In the genomic region with DNA sequence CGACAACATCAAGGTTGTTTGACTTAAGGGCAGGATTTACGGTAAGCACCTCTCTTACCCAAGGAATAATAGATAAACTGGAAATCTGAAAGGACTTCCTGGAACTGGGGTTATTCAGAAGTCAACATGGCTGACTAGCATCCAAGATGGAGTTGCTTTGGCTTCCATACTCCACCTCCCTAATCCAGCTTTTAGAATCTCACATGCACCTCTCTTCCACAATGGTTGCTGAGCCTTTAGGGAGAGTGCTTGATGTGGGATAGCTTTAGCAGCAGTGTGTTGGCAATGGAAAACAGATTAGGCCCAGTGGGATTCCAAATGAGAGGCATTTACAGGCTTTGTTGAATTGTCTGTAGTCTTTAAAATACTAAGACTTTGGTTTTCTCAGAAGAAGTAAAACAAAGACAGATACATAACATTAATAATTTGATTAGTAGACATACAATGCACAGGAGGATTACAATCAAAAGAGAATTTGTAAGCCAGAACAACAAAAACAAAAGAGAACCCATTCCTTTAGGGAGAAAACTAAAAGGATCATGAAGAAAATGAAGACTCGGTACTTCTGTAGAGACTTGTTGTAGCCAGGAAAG, we compare ENCODE assay signal across 2 cellular contexts.
TF ChIP-seq lines count a peak whose summit lies in the region.

No MANE protein-coding gene starts in this region.

TF ChIP-seq in WTC11, 78 proteins besides CTCF, POLR2A, EP300 and RAD21:
- no peak for TF ChIP-seq NR3C1 (CRISPR knock-in tag; conservative IDR thresholded peaks at IDR 0.05; ENCODE audit: low read depth)
- TF ChIP-seq ZNF423 (CRISPR knock-in tag; IDR thresholded peaks at IDR 0.05): peak; percentile 18; the same call in 1 of the 2 replicates
- TF ChIP-seq, protein P1, sequence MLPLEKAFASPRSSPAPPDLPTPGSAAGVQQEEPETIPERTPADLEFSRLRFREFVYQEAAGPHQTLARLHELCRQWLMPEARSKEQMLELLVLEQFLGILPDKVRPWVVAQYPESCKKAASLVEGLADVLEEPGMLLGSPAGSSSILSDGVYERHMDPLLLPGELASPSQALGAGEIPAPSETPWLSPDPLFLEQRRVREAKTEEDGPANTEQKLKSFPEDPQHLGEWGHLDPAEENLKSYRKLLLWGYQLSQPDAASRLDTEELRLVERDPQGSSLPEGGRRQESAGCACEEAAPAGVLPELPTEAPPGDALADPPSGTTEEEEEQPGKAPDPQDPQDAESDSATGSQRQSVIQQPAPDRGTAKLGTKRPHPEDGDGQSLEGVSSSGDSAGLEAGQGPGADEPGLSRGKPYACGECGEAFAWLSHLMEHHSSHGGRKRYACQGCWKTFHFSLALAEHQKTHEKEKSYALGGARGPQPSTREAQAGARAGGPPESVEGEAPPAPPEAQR (CRISPR knock-in tag; IDR thresholded peaks at IDR 0.05): peak; percentile 79; the same call in 1 of the 2 replicates
TF ChIP-seq in WTC11: peak in this region for 2.

TF ChIP-seq in H1, 55 proteins besides CTCF, POLR2A, EP300 and RAD21:
- TF ChIP-seq, protein P2, sequence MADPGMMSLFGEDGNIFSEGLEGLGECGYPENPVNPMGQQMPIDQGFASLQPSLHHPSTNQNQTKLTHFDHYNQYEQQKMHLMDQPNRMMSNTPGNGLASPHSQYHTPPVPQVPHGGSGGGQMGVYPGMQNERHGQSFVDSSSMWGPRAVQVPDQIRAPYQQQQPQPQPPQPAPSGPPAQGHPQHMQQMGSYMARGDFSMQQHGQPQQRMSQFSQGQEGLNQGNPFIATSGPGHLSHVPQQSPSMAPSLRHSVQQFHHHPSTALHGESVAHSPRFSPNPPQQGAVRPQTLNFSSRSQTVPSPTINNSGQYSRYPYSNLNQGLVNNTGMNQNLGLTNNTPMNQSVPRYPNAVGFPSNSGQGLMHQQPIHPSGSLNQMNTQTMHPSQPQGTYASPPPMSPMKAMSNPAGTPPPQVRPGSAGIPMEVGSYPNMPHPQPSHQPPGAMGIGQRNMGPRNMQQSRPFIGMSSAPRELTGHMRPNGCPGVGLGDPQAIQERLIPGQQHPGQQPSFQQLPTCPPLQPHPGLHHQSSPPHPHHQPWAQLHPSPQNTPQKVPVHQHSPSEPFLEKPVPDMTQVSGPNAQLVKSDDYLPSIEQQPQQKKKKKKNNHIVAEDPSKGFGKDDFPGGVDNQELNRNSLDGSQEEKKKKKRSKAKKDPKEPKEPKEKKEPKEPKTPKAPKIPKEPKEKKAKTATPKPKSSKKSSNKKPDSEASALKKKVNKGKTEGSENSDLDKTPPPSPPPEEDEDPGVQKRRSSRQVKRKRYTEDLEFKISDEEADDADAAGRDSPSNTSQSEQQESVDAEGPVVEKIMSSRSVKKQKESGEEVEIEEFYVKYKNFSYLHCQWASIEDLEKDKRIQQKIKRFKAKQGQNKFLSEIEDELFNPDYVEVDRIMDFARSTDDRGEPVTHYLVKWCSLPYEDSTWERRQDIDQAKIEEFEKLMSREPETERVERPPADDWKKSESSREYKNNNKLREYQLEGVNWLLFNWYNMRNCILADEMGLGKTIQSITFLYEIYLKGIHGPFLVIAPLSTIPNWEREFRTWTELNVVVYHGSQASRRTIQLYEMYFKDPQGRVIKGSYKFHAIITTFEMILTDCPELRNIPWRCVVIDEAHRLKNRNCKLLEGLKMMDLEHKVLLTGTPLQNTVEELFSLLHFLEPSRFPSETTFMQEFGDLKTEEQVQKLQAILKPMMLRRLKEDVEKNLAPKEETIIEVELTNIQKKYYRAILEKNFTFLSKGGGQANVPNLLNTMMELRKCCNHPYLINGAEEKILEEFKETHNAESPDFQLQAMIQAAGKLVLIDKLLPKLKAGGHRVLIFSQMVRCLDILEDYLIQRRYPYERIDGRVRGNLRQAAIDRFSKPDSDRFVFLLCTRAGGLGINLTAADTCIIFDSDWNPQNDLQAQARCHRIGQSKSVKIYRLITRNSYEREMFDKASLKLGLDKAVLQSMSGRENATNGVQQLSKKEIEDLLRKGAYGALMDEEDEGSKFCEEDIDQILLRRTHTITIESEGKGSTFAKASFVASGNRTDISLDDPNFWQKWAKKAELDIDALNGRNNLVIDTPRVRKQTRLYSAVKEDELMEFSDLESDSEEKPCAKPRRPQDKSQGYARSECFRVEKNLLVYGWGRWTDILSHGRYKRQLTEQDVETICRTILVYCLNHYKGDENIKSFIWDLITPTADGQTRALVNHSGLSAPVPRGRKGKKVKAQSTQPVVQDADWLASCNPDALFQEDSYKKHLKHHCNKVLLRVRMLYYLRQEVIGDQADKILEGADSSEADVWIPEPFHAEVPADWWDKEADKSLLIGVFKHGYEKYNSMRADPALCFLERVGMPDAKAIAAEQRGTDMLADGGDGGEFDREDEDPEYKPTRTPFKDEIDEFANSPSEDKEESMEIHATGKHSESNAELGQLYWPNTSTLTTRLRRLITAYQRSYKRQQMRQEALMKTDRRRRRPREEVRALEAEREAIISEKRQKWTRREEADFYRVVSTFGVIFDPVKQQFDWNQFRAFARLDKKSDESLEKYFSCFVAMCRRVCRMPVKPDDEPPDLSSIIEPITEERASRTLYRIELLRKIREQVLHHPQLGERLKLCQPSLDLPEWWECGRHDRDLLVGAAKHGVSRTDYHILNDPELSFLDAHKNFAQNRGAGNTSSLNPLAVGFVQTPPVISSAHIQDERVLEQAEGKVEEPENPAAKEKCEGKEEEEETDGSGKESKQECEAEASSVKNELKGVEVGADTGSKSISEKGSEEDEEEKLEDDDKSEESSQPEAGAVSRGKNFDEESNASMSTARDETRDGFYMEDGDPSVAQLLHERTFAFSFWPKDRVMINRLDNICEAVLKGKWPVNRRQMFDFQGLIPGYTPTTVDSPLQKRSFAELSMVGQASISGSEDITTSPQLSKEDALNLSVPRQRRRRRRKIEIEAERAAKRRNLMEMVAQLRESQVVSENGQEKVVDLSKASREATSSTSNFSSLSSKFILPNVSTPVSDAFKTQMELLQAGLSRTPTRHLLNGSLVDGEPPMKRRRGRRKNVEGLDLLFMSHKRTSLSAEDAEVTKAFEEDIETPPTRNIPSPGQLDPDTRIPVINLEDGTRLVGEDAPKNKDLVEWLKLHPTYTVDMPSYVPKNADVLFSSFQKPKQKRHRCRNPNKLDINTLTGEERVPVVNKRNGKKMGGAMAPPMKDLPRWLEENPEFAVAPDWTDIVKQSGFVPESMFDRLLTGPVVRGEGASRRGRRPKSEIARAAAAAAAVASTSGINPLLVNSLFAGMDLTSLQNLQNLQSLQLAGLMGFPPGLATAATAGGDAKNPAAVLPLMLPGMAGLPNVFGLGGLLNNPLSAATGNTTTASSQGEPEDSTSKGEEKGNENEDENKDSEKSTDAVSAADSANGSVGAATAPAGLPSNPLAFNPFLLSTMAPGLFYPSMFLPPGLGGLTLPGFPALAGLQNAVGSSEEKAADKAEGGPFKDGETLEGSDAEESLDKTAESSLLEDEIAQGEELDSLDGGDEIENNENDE (IDR thresholded peaks at IDR 0.05; ENCODE audit: insufficient replicate concordance, low read length): peak; percentile 30
- TF ChIP-seq NANOG (IDR thresholded peaks at IDR 0.05; ENCODE audit: insufficient read depth, low read depth, low read length, poor library complexity, severe bottlenecking): peak; percentile 42
- peak; percentile 66; the same call in 1 of the 2 replicates for TF ChIP-seq YY1 (IDR thresholded peaks at IDR 0.05; ENCODE audit: low read depth, low read length)
- no peak for TF ChIP-seq TAF7 (optimal IDR thresholded peaks at IDR 0.05; ENCODE audit: borderline replicate concordance, low read depth, low read length)
- no peak for TF ChIP-seq JUN (IDR thresholded peaks at IDR 0.05; ENCODE audit: low read depth, low read length)
